In the genomic region with DNA sequence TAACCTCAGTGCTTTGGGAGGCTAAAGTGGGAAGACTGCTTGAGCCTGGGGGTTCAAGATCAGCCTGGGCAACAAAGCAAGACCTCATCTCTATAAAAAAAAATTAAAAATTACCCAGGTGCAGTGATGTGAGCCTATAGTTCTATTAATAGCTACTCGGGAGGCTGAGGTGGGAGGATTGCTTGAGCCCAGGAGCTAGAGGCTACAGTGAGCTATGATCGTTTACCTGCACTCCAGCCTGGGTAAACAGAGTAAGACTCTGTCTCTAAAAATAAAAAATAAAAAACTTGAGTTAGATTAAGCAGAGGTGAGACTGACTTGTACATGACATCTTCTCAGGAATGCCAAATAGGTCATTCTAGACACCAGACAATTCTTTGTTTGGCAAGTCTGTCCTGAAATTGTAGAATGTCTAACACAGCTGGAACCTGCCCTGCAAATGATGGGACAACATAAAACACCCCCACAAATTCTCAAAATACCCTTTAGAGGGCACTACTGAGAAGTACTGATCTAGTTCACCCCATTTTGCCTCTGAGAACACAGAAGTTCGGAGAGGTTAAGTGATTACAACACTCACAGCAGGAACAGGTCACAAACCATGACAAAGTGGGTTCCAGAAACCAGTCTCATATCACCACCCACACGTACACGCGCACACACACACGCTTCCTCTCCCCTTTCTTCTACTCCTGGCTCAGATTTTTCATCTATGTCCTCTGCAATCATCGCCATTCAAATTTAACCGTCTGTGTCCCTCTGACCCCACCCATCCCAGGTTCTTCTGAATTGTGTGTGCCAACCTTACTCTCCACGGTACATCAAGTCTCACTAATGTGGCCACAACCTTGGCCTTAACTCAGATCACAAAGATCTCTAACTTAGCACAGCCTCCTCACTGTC, we compare ENCODE assay signal across 7 cellular contexts. TPM values are rescaled to one million over a fixed set of nuclear protein-coding genes. Genes with fewer than 3 reads are reported as not detected.
DNase-seq lines count a peak whose midpoint lies in the region; ATAC-seq and TF ChIP-seq lines count a peak whose summit lies in the region.

No MANE protein-coding gene starts in this region.

- no peaks in the 10 kb centered on the region for H4K20me1 ChIP-seq in mammary epithelial cell (ENCODE audit: insufficient read depth, low read length)

- no peak overlapping the region for H3K4me3 ChIP-seq in mammary epithelial cell (replicated peaks in 1 of 3; ENCODE audit: insufficient read depth in 1 of 3, low read depth in 2 of 3, low read length in 3 of 3)
- no peak overlapping the region for H3K4me3 ChIP-seq in uterus

- no peak overlapping the region for H2AFZ ChIP-seq in mammary epithelial cell (ENCODE audit: low read depth, low read length)

- H3K36me3 ChIP-seq in mammary epithelial cell (ENCODE audit: insufficient read depth, low read length) (no peaks in the 10 kb centered on the region), uterus (no peaks in the 10 kb centered on the region)

- 96% methylated on average over 10 of the region's 10 CpGs for WGBS in mammary epithelial cell (ENCODE audit: low coverage, missing lambda C conversion rate)

- peak overlapping the region; percentile 83 for H3K27ac ChIP-seq in mammary epithelial cell (ENCODE audit: insufficient read depth, low read depth, low read length)
- H3K27ac ChIP-seq in uterus = peak overlapping the region; percentile 38 to 74

- POLR2A ChIA-PET in naive thymus-derived CD8-positive, alpha-beta T cell (lab: Charles Lee) = interaction anchor here (1.0 kb wide), 1 partner anchor 57 kb away, joined by 4 read pairs; no protein-coding TSS in a partner anchor

- in situ Hi-C loops in mammary epithelial cell (cut with MboI; ENCODE audit: low sequenced_read_pairs in 2 of 2) = no loop called here

- intact Hi-C loops in mammary epithelial cell (cut with micrococcal nuclease) = loop anchor here (2.0 kb wide), 1 partner anchor 39 kb away; the partner anchor contains the start of gene ARHGAP18
- intact Hi-C loops in uterus (cut with DNase I; ENCODE audit: low total_unique reads) = no loop called here

- peak overlapping the region; percentile 96 for H3K27ac Mint-ChIP-seq in T-helper 17 cell
- H3K27ac Mint-ChIP-seq in naive thymus-derived CD8-positive, alpha-beta T cell = peak overlapping the region; percentile 11 to 92 (median 82)

- peaks cover 5% of the 10 kb centered on the region for H3K27me3 Mint-ChIP-seq in T-helper 17 cell
- H3K27me3 Mint-ChIP-seq in naive thymus-derived CD8-positive, alpha-beta T cell = no peaks in the 10 kb centered on the region

- no peak overlapping the region for H3K9ac ChIP-seq in mammary epithelial cell (ENCODE audit: insufficient read depth, low read length)

- peak; percentile 86 for ATAC-seq in GM19328 (IDR thresholded peaks at IDR 0.05; ENCODE audit: unreplicated experiment)
- peak; percentile 83 for ATAC-seq in HG03159 (IDR thresholded peaks at IDR 0.05; ENCODE audit: unreplicated experiment)
- ATAC-seq in T-helper 17 cell = peak; percentile 94
- peak; percentile 88 to 89 for ATAC-seq in naive thymus-derived CD8-positive, alpha-beta T cell

- DNase-seq in T-helper 17 cell (peak in 1 of 3 donors; percentile 6), mammary epithelial cell (no peak), uterus (no peak), NCI-H1105 (lab: John Stamatoyannopoulos, UW) (no peak)
- peak in 8 of 10 donors; percentile 5 to 63 (median 47) for DNase-seq in naive thymus-derived CD8-positive, alpha-beta T cell

- TF ChIP-seq CTCF in mammary epithelial cell (conservative IDR thresholded peaks at IDR 0.05 in 1 of 2, IDR thresholded peaks at IDR 0.05 in 1 of 2; ENCODE audit: extremely low read depth in 1 of 2, insufficient read depth in 1 of 2, low read depth in 1 of 2, low read length in 2 of 2) = peak in 1 of 2 donors; percentile 7
- TF ChIP-seq CTCF in uterus (IDR thresholded peaks at IDR 0.05) = no peak

- H3K27me3 ChIP-seq in mammary epithelial cell (ENCODE audit: insufficient read depth, low read length) (no peaks in the 10 kb centered on the region), uterus (no peaks in the 10 kb centered on the region)

- dilution Hi-C loops in mammary epithelial cell (cut with HindIII; ENCODE audit: low sequenced_read_pairs) = no loop called here

- peaks cover 58% of the 10 kb centered on the region for H3K4me1 ChIP-seq in mammary epithelial cell (ENCODE audit: insufficient read depth, low read length)
- no peaks in the 10 kb centered on the region for H3K4me1 ChIP-seq in uterus

- H3K9me3 Mint-ChIP-seq in naive thymus-derived CD8-positive, alpha-beta T cell = no peaks in the 10 kb centered on the region

- CTCF ChIA-PET in mammary epithelial cell (lab: Charles Lee; ENCODE audit: low non-redundant PET) = no interaction called here

- H3K9me3 ChIP-seq in T-helper 17 cell (ENCODE audit: control insufficient read depth, low read length, poor library complexity, severe bottlenecking) (no peaks in the 10 kb centered on the region), mammary epithelial cell (replicated peaks; ENCODE audit: insufficient read depth, low read length) (no peaks in the 10 kb centered on the region), uterus (no peaks in the 10 kb centered on the region)

- H3K79me2 ChIP-seq in mammary epithelial cell (ENCODE audit: insufficient read depth, low read length) = peaks cover 71% of the 10 kb centered on the region

- H3K36me3 Mint-ChIP-seq in T-helper 17 cell (ENCODE audit: low read depth) = peaks cover 3% of the 10 kb centered on the region
- no peaks in the 10 kb centered on the region for H3K36me3 Mint-ChIP-seq in naive thymus-derived CD8-positive, alpha-beta T cell

- BruUV-seq in mammary epithelial cell (replicated peaks; lab: Mats Ljungman, UMichigan) = no TSS peak

- H3K4me3 Mint-ChIP-seq in T-helper 17 cell = peak overlapping the region; percentile 93
- H3K4me3 Mint-ChIP-seq in naive thymus-derived CD8-positive, alpha-beta T cell = peak overlapping the region; percentile 64 to 79 (median 74)

- peaks cover 20% of the 10 kb centered on the region for H3K4me1 Mint-ChIP-seq in T-helper 17 cell
- H3K4me1 Mint-ChIP-seq in naive thymus-derived CD8-positive, alpha-beta T cell = peaks cover 11 to 23% (median 21%) of the 10 kb centered on the region in 4 donors

- peak overlapping the region; percentile 72 for H3K4me2 ChIP-seq in mammary epithelial cell (ENCODE audit: insufficient read depth, low read depth, low read length)

- TF ChIP-seq POLR2A in uterus (IDR thresholded peaks at IDR 0.05) = no peak

RNA-seq across cellular contexts. Expression of gene ARHGAP18, which starts 38.3 kb away (rescaled TPM):
- 10 to 100 TPM in 1 of 2 donors, 1 to 10 TPM in 1; 3.7 to 26.7 TPM for total RNA-seq in T-helper 17 cell
- total RNA-seq in mammary epithelial cell = 10 to 100 TPM; 20.8 to 28.5 TPM
- 14.9 TPM for polyA plus RNA-seq in mammary epithelial cell
- polyA minus RNA-seq in mammary epithelial cell = 17.2 TPM
- 1 to 10 TPM; 1.4 to 2.3 TPM for total RNA-seq in naive thymus-derived CD8-positive, alpha-beta T cell
- polyA plus RNA-seq in naive thymus-derived CD8-positive, alpha-beta T cell = 1 to 10 TPM in 1 of 3 donors, under 1 TPM in 2; 0.64 to 2.4 (median 0.73) TPM
- total RNA-seq in uterus = 10 to 100 TPM in 3 of 4 donors, 1 to 10 TPM in 1; 6.3 to 36.7 (median 15.4) TPM

Comparison
In these comparisons a context has a peak if more than half of its experiments do, and no peak if none do; other contexts are left out.
1. DNase-seq: peak in naive thymus-derived CD8-positive, alpha-beta T cell (8 of 10); none in mammary epithelial cell (single experiment), uterus (0 of 2) and NCI-H1105 (single experiment).
2. Peak in every context shown above with its lines, with median percentiles within 50 percentile points of each other: ATAC-seq.